Comparison of ENCODE assay signal across 8 cellular contexts in genomic region chr20:36951198-36951976, GRCh38. TPM values are rescaled to one million over a fixed set of nuclear protein-coding genes. Genes with fewer than 3 reads are reported as not detected.
DNase-seq lines count a peak whose midpoint lies in the region; ATAC-seq, FAIRE-seq and TF ChIP-seq lines count a peak whose summit lies in the region.

Gene SAMHD1 (minus strand): TSS chr20:36951708. CDS start chr20:36951643, 65 bp downstream.

- intact Hi-C loops in Calu3 (cut with micrococcal nuclease; ENCODE audit: unreplicated experiment) = no loop called here
- intact Hi-C loops in endothelial cell of umbilical vein (cut with micrococcal nuclease) = loop anchor here (1.0 to 2.0 kb wide), 2 partner anchors 37 to 227 kb away; partner anchors contain the start of genes MROH8 and RPN2

- TF ChIP-seq POLR2A in endothelial cell of umbilical vein (IDR thresholded peaks at IDR 0.05; ENCODE audit: low read depth, low read length) = peak; percentile 70

- H3K27ac Mint-ChIP-seq in Calu3 (ENCODE audit: unreplicated experiment) = peak within 1 kb of the TSS; percentile 82

- DNase-seq in Calu3 (peak; percentile 100), endothelial cell of umbilical vein (ENCODE audit: low read depth, low spot score) (peak; percentile 98), middle frontal gyrus (ENCODE audit: extremely low spot score, low spot score) (peak; percentile 93)
- DNase-seq in activated CD8-positive, alpha-beta memory T cell treated with anti-CD3 and anti-CD28 coated beads, Interleukin-2, amount 50 U/mL, for 48 hours = peak; percentile 95
- peak; percentile 89 to 92 for DNase-seq in stimulated activated CD8-positive, alpha-beta memory T cell treated with anti-CD3 and anti-CD28 coated beads, Interleukin-2, amount 100 ng/mL, for 48 hours (ENCODE audit: low read depth in 2 of 2)

- no peaks in the 10 kb centered on the region for H3K9me3 ChIP-seq in HUES48 (ENCODE audit: control insufficient read depth, insufficient read depth, low read length)
- no peaks in the 10 kb centered on the region for H3K9me3 ChIP-seq in OCI-LY1 (ENCODE audit: low read length)
- H3K9me3 ChIP-seq in endothelial cell of umbilical vein (replicated peaks; ENCODE audit: control insufficient read depth, insufficient read depth, low read length) = no peaks in the 10 kb centered on the region

- H3K4me2 ChIP-seq in OCI-LY1 (ENCODE audit: low read length) = peak within 1 kb of the TSS; percentile 83
- peak within 1 kb of the TSS; percentile 81 for H3K4me2 ChIP-seq in endothelial cell of umbilical vein (ENCODE audit: insufficient read depth, low read length)

- H3K4me1 Mint-ChIP-seq in Calu3 (ENCODE audit: low read depth, unreplicated experiment) = peaks cover 43% of the 10 kb centered on the region

- ATAC-seq in GM21390 (IDR thresholded peaks at IDR 0.05; ENCODE audit: unreplicated experiment) = peak; percentile 89

- peak within 1 kb of the TSS; percentile 80 for H3K4me3 ChIP-seq in HUES48 (ENCODE audit: low read depth, low read length)
- H3K4me3 ChIP-seq in OCI-LY1 (ENCODE audit: low read depth, low read length, poor library complexity, severe bottlenecking) = peak within 1 kb of the TSS; percentile 78
- peak within 1 kb of the TSS; percentile 70 to 81 (median 76) for H3K4me3 ChIP-seq in endothelial cell of umbilical vein (replicated peaks in 1 of 3; ENCODE audit: insufficient read depth in 1 of 3, low read depth in 1 of 3, low read length in 3 of 3)

- H3K36me3 ChIP-seq in HUES48 (ENCODE audit: control insufficient read depth, insufficient read depth, low read length) = peaks cover 1% of the 10 kb centered on the region; the same call in 1 of the 2 replicates
- 0 out of 2 replicates have a peak, but pooled peaks cover 3% of the 10 kb centered on the region for H3K36me3 ChIP-seq in OCI-LY1 (ENCODE audit: insufficient read depth, low read length)
- no peaks in the 10 kb centered on the region for H3K36me3 ChIP-seq in endothelial cell of umbilical vein (ENCODE audit: control insufficient read depth in 2 of 2, extremely low read depth in 1 of 2, insufficient read depth in 2 of 2, low read length in 2 of 2)

- no TSS peak for BruUV-seq in Calu3 (replicated peaks; lab: Mats Ljungman, UMichigan)
- BruUV-seq in endothelial cell of umbilical vein (replicated peaks; lab: Mats Ljungman, UMichigan) = no TSS peak

- H3K79me2 ChIP-seq in OCI-LY1 (ENCODE audit: insufficient read depth, low read length) (no peaks in the 10 kb centered on the region), endothelial cell of umbilical vein (ENCODE audit: control insufficient read depth, insufficient read depth, low read length) (no peaks in the 10 kb centered on the region)

- no peaks in the 10 kb centered on the region for H3K9me1 ChIP-seq in endothelial cell of umbilical vein (replicated peaks; ENCODE audit: control insufficient read depth, extremely low read depth, insufficient read depth, low read length)

- H2AFZ ChIP-seq in OCI-LY1 (ENCODE audit: low read length) (peak within 1 kb of the TSS; percentile 79), endothelial cell of umbilical vein (ENCODE audit: low read depth, low read length) (peak within 1 kb of the TSS; percentile 97)

- no peaks in the 10 kb centered on the region for H3K27me3 Mint-ChIP-seq in Calu3 (ENCODE audit: unreplicated experiment)

- H3F3A ChIP-seq in OCI-LY1 (ENCODE audit: insufficient read depth, low read length) = no peaks in the 10 kb centered on the region

- H3K9me2 ChIP-seq in OCI-LY1 (ENCODE audit: low read depth, low read length) = no peaks in the 10 kb centered on the region

- peak within 1 kb of the TSS; percentile 88 for H3K4me3 Mint-ChIP-seq in Calu3 (ENCODE audit: low read depth, unreplicated experiment)

- CTCF ChIA-PET in Calu3 (lab: Charles Lee) = interaction anchor here (0.7 kb wide), 1 partner anchor 27 kb away, joined by 3 read pairs; no protein-coding TSS in a partner anchor
- CTCF ChIA-PET in endothelial cell of umbilical vein (lab: Charles Lee) = no interaction called here

- no peak for TF ChIP-seq CTCF in Calu3 (IDR thresholded peaks at IDR 0.05; ENCODE audit: unreplicated experiment)
- TF ChIP-seq CTCF in OCI-LY1 (IDR thresholded peaks at IDR 0.05; ENCODE audit: low read length) = no peak
- peak in 1 of 2 donors; percentile 15 for TF ChIP-seq CTCF in endothelial cell of umbilical vein (IDR thresholded peaks at IDR 0.05; ENCODE audit: extremely low read depth in 1 of 2, insufficient read depth in 1 of 2, low read depth in 1 of 2, low read length in 2 of 2)

- H4K20me1 ChIP-seq in OCI-LY1 (ENCODE audit: insufficient read depth, low read length) (no peaks in the 10 kb centered on the region), endothelial cell of umbilical vein (replicated peaks; ENCODE audit: control insufficient read depth, extremely low read depth, insufficient read depth, low read length) (no peaks in the 10 kb centered on the region)

- no peak within 1 kb of the TSS for H3K9ac ChIP-seq in HUES48 (ENCODE audit: low read depth, low read length)
- H3K9ac ChIP-seq in OCI-LY1 (ENCODE audit: low read length) = peak within 1 kb of the TSS; percentile 80
- peak within 1 kb of the TSS; percentile 50 for H3K9ac ChIP-seq in endothelial cell of umbilical vein (replicated peaks; ENCODE audit: extremely low read depth, insufficient read depth, low read length)

- dilution Hi-C loops in endothelial cell of umbilical vein (cut with MboI; ENCODE audit: extremely low pct_ligation_motif_present, low sequenced_read_pairs) = no loop called here

- H3K36me3 Mint-ChIP-seq in Calu3 (ENCODE audit: insufficient read depth, unreplicated experiment) = peaks cover 22% of the 10 kb centered on the region

- peak within 1 kb of the TSS; percentile 59 for H3K27ac ChIP-seq in HUES48 (ENCODE audit: low read depth, low read length)
- H3K27ac ChIP-seq in OCI-LY1 (ENCODE audit: low read depth, low read length, poor library complexity, severe bottlenecking) = peak within 1 kb of the TSS; percentile 45
- no peak within 1 kb of the TSS for H3K27ac ChIP-seq in endothelial cell of umbilical vein (ENCODE audit: insufficient read depth, low read depth, low read length)

- H3K27me3 ChIP-seq in HUES48 (ENCODE audit: control insufficient read depth, insufficient read depth, low read length) (no peaks in the 10 kb centered on the region), OCI-LY1 (ENCODE audit: insufficient read depth, low read length) (no peaks in the 10 kb centered on the region), endothelial cell of umbilical vein (ENCODE audit: control insufficient read depth in 2 of 2, insufficient read depth in 2 of 2, low read length in 2 of 2) (no peaks in the 10 kb centered on the region)

- peak; percentile 98 for FAIRE-seq in endothelial cell of umbilical vein (lab: Jason Lieb, UNC)

- POLR2A ChIA-PET in endothelial cell of umbilical vein (lab: Charles Lee) = no interaction called here

- no peaks in the 10 kb centered on the region for H3K9me3 Mint-ChIP-seq in Calu3 (ENCODE audit: low read depth, unreplicated experiment)

- peaks cover 24% of the 10 kb centered on the region for H3K4me1 ChIP-seq in HUES48 (ENCODE audit: control insufficient read depth, insufficient read depth, low read length)
- peaks cover 18% of the 10 kb centered on the region for H3K4me1 ChIP-seq in OCI-LY1 (ENCODE audit: insufficient read depth, low read length, severe bottlenecking)
- H3K4me1 ChIP-seq in endothelial cell of umbilical vein (ENCODE audit: control insufficient read depth, extremely low read depth, insufficient read depth, low read length) = peaks cover 10% of the 10 kb centered on the region

TF ChIP-seq in endothelial cell of umbilical vein, 7 proteins besides CTCF, POLR2A, EP300 and RAD21:
- TF ChIP-seq JUN (IDR thresholded peaks at IDR 0.05; ENCODE audit: borderline replicate concordance, insufficient read depth, insufficient read length, low read depth) (no peak), GATA2 (IDR thresholded peaks at IDR 0.05; ENCODE audit: insufficient read depth, insufficient read length, low read depth, low read length) (no peak), EZH2 (IDR thresholded peaks at IDR 0.05; ENCODE audit: borderline replicate concordance, low read depth, low read length, severe bottlenecking) (no peak), POLR2AphosphoS5 (IDR thresholded peaks at IDR 0.05; ENCODE audit: insufficient read depth, low read depth, low read length) (no peak), MYC (IDR thresholded peaks at IDR 0.05; ENCODE audit: low read depth, low read length) (no peak), MAX (IDR thresholded peaks at IDR 0.05; ENCODE audit: insufficient read depth, insufficient read length) (no peak), FOS (IDR thresholded peaks at IDR 0.05; ENCODE audit: borderline replicate concordance, insufficient read depth, low read length) (no peak)
TF ChIP-seq in endothelial cell of umbilical vein: peak in this region for 0.

RNA-seq across cellular contexts. Expression of gene SAMHD1, which starts in this region (rescaled TPM):
- total RNA-seq in Calu3 (2022) (54.3 and 93.5 TPM in 2 replicates), endothelial cell of umbilical vein (27.5 and 28.3 TPM in 2 replicates)
- 9.4 and 13.7 TPM in 2 replicates for polyA plus RNA-seq in endothelial cell of umbilical vein
- polyA plus RNA-seq in endothelial cell of umbilical vein (2011; cell fraction: cytosol; rRNA removed) = 8.6 and 9.4 TPM in 2 replicates
- 8.6 and 10.2 TPM in 2 replicates for polyA plus RNA-seq in endothelial cell of umbilical vein (2011; cell fraction: nucleus; rRNA removed)
- polyA plus RNA-seq in endothelial cell of umbilical vein (2012) = 18.9 and 25.2 TPM in 2 replicates
- polyA minus RNA-seq in endothelial cell of umbilical vein = 31.3 and 32.2 TPM in 2 replicates
- polyA minus RNA-seq in endothelial cell of umbilical vein (2011; cell fraction: cytosol; rRNA and poly(A)+ RNA removed) = 18.2 TPM
- polyA minus RNA-seq in endothelial cell of umbilical vein (2011; cell fraction: nucleus; rRNA and poly(A)+ RNA removed) = 12.0 and 15.6 TPM in 2 replicates
